Comparison of ENCODE assay signal across 1 cellular context in genomic region chr6:11172501-11173337, GRCh38.
TF ChIP-seq lines count a peak whose summit lies in the region.

No MANE protein-coding gene starts in this region.

TF ChIP-seq in HepG2, 621 proteins besides CTCF, POLR2A, EP300 and RAD21 (continued from another document and continues in another):
- TF ChIP-seq POLR2G (IDR thresholded peaks at IDR 0.05; ENCODE audit: low read depth, low read length), result no peak
- TF ChIP-seq, protein P1, sequence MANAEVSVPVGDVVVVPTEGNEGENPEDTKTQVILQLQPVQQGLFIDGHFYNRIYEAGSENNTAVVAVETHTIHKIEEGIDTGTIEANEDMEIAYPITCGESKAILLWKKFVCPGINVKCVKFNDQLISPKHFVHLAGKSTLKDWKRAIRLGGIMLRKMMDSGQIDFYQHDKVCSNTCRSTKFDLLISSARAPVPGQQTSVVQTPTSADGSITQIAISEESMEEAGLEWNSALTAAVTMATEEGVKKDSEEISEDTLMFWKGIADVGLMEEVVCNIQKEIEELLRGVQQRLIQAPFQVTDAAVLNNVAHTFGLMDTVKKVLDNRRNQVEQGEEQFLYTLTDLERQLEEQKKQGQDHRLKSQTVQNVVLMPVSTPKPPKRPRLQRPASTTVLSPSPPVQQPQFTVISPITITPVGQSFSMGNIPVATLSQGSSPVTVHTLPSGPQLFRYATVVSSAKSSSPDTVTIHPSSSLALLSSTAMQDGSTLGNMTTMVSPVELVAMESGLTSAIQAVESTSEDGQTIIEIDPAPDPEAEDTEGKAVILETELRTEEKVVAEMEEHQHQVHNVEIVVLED (CRISPR knock-in tag; IDR thresholded peaks at IDR 0.05; ENCODE audit: borderline replicate concordance), result no peak
- TF ChIP-seq, protein P2, sequence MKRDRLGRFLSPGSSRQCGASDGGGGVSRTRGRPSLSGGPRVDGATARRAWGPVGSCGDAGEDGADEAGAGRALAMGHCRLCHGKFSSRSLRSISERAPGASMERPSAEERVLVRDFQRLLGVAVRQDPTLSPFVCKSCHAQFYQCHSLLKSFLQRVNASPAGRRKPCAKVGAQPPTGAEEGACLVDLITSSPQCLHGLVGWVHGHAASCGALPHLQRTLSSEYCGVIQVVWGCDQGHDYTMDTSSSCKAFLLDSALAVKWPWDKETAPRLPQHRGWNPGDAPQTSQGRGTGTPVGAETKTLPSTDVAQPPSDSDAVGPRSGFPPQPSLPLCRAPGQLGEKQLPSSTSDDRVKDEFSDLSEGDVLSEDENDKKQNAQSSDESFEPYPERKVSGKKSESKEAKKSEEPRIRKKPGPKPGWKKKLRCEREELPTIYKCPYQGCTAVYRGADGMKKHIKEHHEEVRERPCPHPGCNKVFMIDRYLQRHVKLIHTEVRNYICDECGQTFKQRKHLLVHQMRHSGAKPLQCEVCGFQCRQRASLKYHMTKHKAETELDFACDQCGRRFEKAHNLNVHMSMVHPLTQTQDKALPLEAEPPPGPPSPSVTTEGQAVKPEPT (CRISPR knock-in tag; IDR thresholded peaks at IDR 0.05; ENCODE audit: low read depth), result no peak
- no peak; the same call in 1 of the 2 replicates for TF ChIP-seq ZNF614 (CRISPR knock-in tag; IDR thresholded peaks at IDR 0.05; ENCODE audit: borderline replicate concordance)
- TF ChIP-seq SIN3A (IDR thresholded peaks at IDR 0.05; ENCODE audit: borderline replicate concordance, low read depth, low read length), result no peak
- TF ChIP-seq PHF21A (CRISPR knock-in tag; IDR thresholded peaks at IDR 0.05), result peak; percentile 29; the same call in 1 of the 2 replicates
- no peak for TF ChIP-seq AHR (CRISPR knock-in tag; IDR thresholded peaks at IDR 0.05)
- TF ChIP-seq SCMH1 (CRISPR knock-in tag; IDR thresholded peaks at IDR 0.05; ENCODE audit: borderline replicate concordance), result no peak
- no peak for TF ChIP-seq ZNF777 (CRISPR knock-in tag; IDR thresholded peaks at IDR 0.05)
- no peak for TF ChIP-seq MBNL3 (CRISPR knock-in tag; conservative IDR thresholded peaks at IDR 0.05)
- TF ChIP-seq ZHX1 (CRISPR knock-in tag; IDR thresholded peaks at IDR 0.05; ENCODE audit: low read depth), result no peak
- no peak for TF ChIP-seq MTF2 (CRISPR knock-in tag; IDR thresholded peaks at IDR 0.05; ENCODE audit: borderline replicate concordance)
- peak; percentile 67 for TF ChIP-seq HOXA3 (CRISPR knock-in tag; IDR thresholded peaks at IDR 0.05)
- TF ChIP-seq BHLHE40 (IDR thresholded peaks at IDR 0.05; ENCODE audit: low read length), result no peak
- no peak for TF ChIP-seq ZNF788 (CRISPR knock-in tag; IDR thresholded peaks at IDR 0.05; ENCODE audit: borderline replicate concordance)
- no peak for TF ChIP-seq ZC3H13 (CRISPR knock-in tag; IDR thresholded peaks at IDR 0.05)
- TF ChIP-seq ZNF879 (CRISPR knock-in tag; IDR thresholded peaks at IDR 0.05), result no peak
- TF ChIP-seq ZNF782 (CRISPR knock-in tag; IDR thresholded peaks at IDR 0.05; ENCODE audit: borderline replicate concordance), result no peak
- TF ChIP-seq POLR2AphosphoS2 (IDR thresholded peaks at IDR 0.05; ENCODE audit: low read depth, low read length), result no peak
- TF ChIP-seq CC2D1A (CRISPR knock-in tag; IDR thresholded peaks at IDR 0.05), result no peak
- no peak for TF ChIP-seq CREM (IDR thresholded peaks at IDR 0.05)
- no peak for TF ChIP-seq CREM (CRISPR knock-in tag; IDR thresholded peaks at IDR 0.05)
- TF ChIP-seq TBX3 (IDR thresholded peaks at IDR 0.05; ENCODE audit: borderline replicate concordance), result no peak
- no peak for TF ChIP-seq GZF1 (CRISPR knock-in tag; IDR thresholded peaks at IDR 0.05)
- TF ChIP-seq NFYC (CRISPR knock-in tag; IDR thresholded peaks at IDR 0.05), result no peak
- no peak for TF ChIP-seq ZNF382 (CRISPR knock-in tag; IDR thresholded peaks at IDR 0.05; ENCODE audit: borderline replicate concordance)
- TF ChIP-seq ZNF7 (CRISPR knock-in tag; IDR thresholded peaks at IDR 0.05), result no peak
- no peak for TF ChIP-seq MAF1 (CRISPR knock-in tag; IDR thresholded peaks at IDR 0.05; ENCODE audit: borderline replicate concordance)
- peak; percentile 53; the same call in 1 of the 2 replicates for TF ChIP-seq MYPOP (CRISPR knock-in tag; IDR thresholded peaks at IDR 0.05)
- no peak; the same call in 1 of the 2 replicates for TF ChIP-seq E2F1 (CRISPR knock-in tag; IDR thresholded peaks at IDR 0.05)
- TF ChIP-seq ZNF317 (CRISPR knock-in tag; IDR thresholded peaks at IDR 0.05), result no peak
- no peak for TF ChIP-seq NFKBIZ (CRISPR knock-in tag; IDR thresholded peaks at IDR 0.05)
- TF ChIP-seq SP1 (IDR thresholded peaks at IDR 0.05), result no peak
- TF ChIP-seq SP1 (CRISPR knock-in tag; IDR thresholded peaks at IDR 0.05), result no peak
- no peak for TF ChIP-seq ZNF772 (CRISPR knock-in tag; IDR thresholded peaks at IDR 0.05)
- TF ChIP-seq ZMAT5 (CRISPR knock-in tag; IDR thresholded peaks at IDR 0.05; ENCODE audit: borderline replicate concordance, low read depth), result no peak
- TF ChIP-seq, protein P3, sequence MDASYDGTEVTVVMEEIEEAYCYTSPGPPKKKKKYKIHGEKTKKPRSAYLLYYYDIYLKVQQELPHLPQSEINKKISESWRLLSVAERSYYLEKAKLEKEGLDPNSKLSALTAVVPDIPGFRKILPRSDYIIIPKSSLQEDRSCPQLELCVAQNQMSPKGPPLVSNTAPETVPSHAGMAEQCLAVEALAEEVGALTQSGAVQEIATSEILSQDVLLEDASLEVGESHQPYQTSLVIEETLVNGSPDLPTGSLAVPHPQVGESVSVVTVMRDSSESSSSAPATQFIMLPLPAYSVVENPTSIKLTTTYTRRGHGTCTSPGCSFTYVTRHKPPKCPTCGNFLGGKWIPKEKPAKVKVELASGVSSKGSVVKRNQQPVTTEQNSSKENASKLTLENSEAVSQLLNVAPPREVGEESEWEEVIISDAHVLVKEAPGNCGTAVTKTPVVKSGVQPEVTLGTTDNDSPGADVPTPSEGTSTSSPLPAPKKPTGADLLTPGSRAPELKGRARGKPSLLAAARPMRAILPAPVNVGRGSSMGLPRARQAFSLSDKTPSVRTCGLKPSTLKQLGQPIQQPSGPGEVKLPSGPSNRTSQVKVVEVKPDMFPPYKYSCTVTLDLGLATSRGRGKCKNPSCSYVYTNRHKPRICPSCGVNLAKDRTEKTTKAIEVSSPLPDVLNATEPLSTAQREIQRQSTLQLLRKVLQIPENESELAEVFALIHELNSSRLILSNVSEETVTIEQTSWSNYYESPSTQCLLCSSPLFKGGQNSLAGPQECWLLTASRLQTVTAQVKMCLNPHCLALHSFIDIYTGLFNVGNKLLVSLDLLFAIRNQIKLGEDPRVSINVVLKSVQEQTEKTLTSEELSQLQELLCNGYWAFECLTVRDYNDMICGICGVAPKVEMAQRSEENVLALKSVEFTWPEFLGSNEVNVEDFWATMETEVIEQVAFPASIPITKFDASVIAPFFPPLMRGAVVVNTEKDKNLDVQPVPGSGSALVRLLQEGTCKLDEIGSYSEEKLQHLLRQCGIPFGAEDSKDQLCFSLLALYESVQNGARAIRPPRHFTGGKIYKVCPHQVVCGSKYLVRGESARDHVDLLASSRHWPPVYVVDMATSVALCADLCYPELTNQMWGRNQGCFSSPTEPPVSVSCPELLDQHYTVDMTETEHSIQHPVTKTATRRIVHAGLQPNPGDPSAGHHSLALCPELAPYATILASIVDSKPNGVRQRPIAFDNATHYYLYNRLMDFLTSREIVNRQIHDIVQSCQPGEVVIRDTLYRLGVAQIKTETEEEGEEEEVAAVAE (CRISPR knock-in tag; IDR thresholded peaks at IDR 0.05; ENCODE audit: borderline replicate concordance), result no peak
- no peak for TF ChIP-seq ZNF749 (CRISPR knock-in tag; IDR thresholded peaks at IDR 0.05; ENCODE audit: borderline replicate concordance)
- no peak for TF ChIP-seq ZNF230 (CRISPR knock-in tag; IDR thresholded peaks at IDR 0.05)
- no peak for TF ChIP-seq PHF20 (CRISPR knock-in tag; IDR thresholded peaks at IDR 0.05)
- no peak for TF ChIP-seq SNAPC5 (CRISPR knock-in tag; IDR thresholded peaks at IDR 0.05; ENCODE audit: borderline replicate concordance)
- no peak for TF ChIP-seq ISX (CRISPR knock-in tag; conservative IDR thresholded peaks at IDR 0.05)
- no peak for TF ChIP-seq ZKSCAN5 (CRISPR knock-in tag; IDR thresholded peaks at IDR 0.05)
- no peak for TF ChIP-seq ZZZ3 (CRISPR knock-in tag; IDR thresholded peaks at IDR 0.05; ENCODE audit: borderline replicate concordance)
- no peak for TF ChIP-seq NAIF1 (CRISPR knock-in tag; IDR thresholded peaks at IDR 0.05; ENCODE audit: borderline replicate concordance)
- no peak for TF ChIP-seq TCF12 (IDR thresholded peaks at IDR 0.05)
- no peak for TF ChIP-seq TCF12 (CRISPR knock-in tag; IDR thresholded peaks at IDR 0.05)
- no peak for TF ChIP-seq FOXP1 (IDR thresholded peaks at IDR 0.05)
- TF ChIP-seq FOXP1 (CRISPR knock-in tag; IDR thresholded peaks at IDR 0.05), result no peak
- TF ChIP-seq JARID2 (CRISPR knock-in tag; IDR thresholded peaks at IDR 0.05; ENCODE audit: insufficient replicate concordance), result no peak
- TF ChIP-seq AGO2 (optimal IDR thresholded peaks at IDR 0.05; ENCODE audit: low read depth, low read length), result no peak
- no peak for TF ChIP-seq JUNB (CRISPR knock-in tag; IDR thresholded peaks at IDR 0.05; ENCODE audit: borderline replicate concordance)
- TF ChIP-seq, protein P4, sequence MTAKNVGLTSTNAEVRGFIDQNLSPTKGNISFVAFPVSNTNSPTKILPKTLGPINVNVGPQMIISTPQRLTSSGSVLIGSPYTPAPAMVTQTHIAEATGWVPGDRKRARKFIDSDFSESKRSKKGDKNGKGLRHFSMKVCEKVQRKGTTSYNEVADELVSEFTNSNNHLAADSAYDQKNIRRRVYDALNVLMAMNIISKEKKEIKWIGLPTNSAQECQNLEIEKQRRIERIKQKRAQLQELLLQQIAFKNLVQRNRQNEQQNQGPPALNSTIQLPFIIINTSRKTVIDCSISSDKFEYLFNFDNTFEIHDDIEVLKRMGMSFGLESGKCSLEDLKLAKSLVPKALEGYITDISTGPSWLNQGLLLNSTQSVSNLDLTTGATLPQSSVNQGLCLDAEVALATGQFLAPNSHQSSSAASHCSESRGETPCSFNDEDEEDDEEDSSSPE (CRISPR knock-in tag; IDR thresholded peaks at IDR 0.05), result no peak
- TF ChIP-seq CBX2 (IDR thresholded peaks at IDR 0.05; ENCODE audit: low read depth, low read length), result no peak
- no peak for TF ChIP-seq CBX2 (CRISPR knock-in tag; IDR thresholded peaks at IDR 0.05; ENCODE audit: low read depth)
- TF ChIP-seq RFX3 (CRISPR knock-in tag; IDR thresholded peaks at IDR 0.05), result no peak
- no peak for TF ChIP-seq ZBTB34 (CRISPR knock-in tag; IDR thresholded peaks at IDR 0.05)
